ENCODE assay signal across 8 cellular contexts in the genomic region with DNA sequence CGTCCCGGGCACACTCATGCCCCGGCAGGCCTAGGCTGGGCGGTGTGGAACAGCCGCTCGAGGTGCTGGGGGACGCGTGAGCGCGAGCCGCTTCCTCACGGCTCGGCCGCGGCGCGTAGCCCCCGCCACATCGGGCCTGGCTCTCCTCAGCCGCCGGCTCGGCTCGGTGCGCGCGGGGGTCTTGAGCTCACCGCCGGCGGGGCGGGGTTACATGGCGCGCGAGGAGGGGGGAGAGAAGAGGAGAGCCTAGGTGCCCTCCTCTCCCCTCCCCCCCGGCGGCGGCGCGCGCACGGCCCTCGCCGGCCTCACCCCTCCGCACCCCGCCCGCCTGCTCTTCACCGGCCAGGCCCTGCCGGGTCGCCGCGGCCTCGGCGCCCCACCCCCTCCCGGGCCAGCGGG. TPM values are rescaled to one million over a fixed set of nuclear protein-coding genes. Genes with fewer than 3 reads are reported as not detected.
DNase-seq lines count a peak whose midpoint lies in the region; ATAC-seq and TF ChIP-seq lines count a peak whose summit lies in the region.

No MANE protein-coding gene starts in this region.

- H3K27me3 Mint-ChIP-seq in activated CD8-positive, alpha-beta T cell treated with anti-CD3 and anti-CD28 coated beads, Interleukin-2, amount 10 ng/mL, durations not matched to agents 7 days and 5 days (ENCODE audit: low read depth) = no peaks in the 10 kb centered on the region
- H3K27me3 Mint-ChIP-seq in effector memory CD8-positive, alpha-beta T cell = no peaks in the 10 kb centered on the region

- no peak for TF ChIP-seq CTCF in AG04449 (IDR thresholded peaks at IDR 0.05; ENCODE audit: insufficient read depth, low read length, missing control alignments)

- H3K9me3 ChIP-seq in mesodermal cell (ENCODE audit: control insufficient read depth, low read length) = no peaks in the 10 kb centered on the region

- ATAC-seq in GM18867 (IDR thresholded peaks at IDR 0.05; ENCODE audit: unreplicated experiment) = peak; percentile 44
- ATAC-seq in HG03097 (IDR thresholded peaks at IDR 0.05; ENCODE audit: low FRiP score, unreplicated experiment) = peak; percentile 38
- peak; percentile 51 for ATAC-seq in activated CD8-positive, alpha-beta T cell treated with anti-CD3 and anti-CD28 coated beads, Interleukin-2, amount 10 ng/mL, durations not matched to agents 7 days and 5 days
- ATAC-seq in effector memory CD8-positive, alpha-beta T cell (replicated peaks) = peak; percentile 52

- peak overlapping the region; percentile 89 for H3K27ac Mint-ChIP-seq in activated CD8-positive, alpha-beta T cell treated with anti-CD3 and anti-CD28 coated beads, Interleukin-2, amount 10 ng/mL, durations not matched to agents 7 days and 5 days
- peak overlapping the region; percentile 88 to 93 for H3K27ac Mint-ChIP-seq in effector memory CD8-positive, alpha-beta T cell

- DNase-seq in AG04449 (ENCODE audit: low read depth, low spot score) (no peak), NCI-H524 (lab: John Stamatoyannopoulos, UW) (peak; percentile 74 to 82)
- peak; percentile 80 for DNase-seq in activated CD8-positive, alpha-beta T cell treated with anti-CD3 and anti-CD28 coated beads, Interleukin-2, amount 10 ng/mL, durations not matched to agents 7 days and 5 days
- DNase-seq in effector memory CD8-positive, alpha-beta T cell = peak; percentile 74 to 76 (median 76)
- DNase-seq in stimulated activated CD8-positive, alpha-beta memory T cell treated with anti-CD3 and anti-CD28 coated beads, Interleukin-15, amount 100 ng/mL, for 48 hours (ENCODE audit: low read depth in 2 of 2) = peak; percentile 59 to 64

- WGBS in mesodermal cell (ENCODE audit: insufficient coverage in 2 of 2), 2 experiments = 0% methylated on average over 6 to 13 of the region's 54 CpGs

- H3K4me3 Mint-ChIP-seq in activated CD8-positive, alpha-beta T cell treated with anti-CD3 and anti-CD28 coated beads, Interleukin-2, amount 10 ng/mL, durations not matched to agents 7 days and 5 days = peak overlapping the region; percentile 86
- peak overlapping the region; percentile 93 for H3K4me3 Mint-ChIP-seq in effector memory CD8-positive, alpha-beta T cell

- H3K4me1 ChIP-seq in mesodermal cell (ENCODE audit: control insufficient read depth, insufficient read depth, low read length, poor library complexity, severe bottlenecking) = no peaks in the 10 kb centered on the region

- H3K27ac ChIP-seq in mesodermal cell (ENCODE audit: low read depth, low read length, severe bottlenecking) = peak overlapping the region; percentile 91

- CTCF ChIA-PET in AG04449 (lab: Yijun Ruan, JAX) = interaction anchor here (0.5 to 2.4 kb wide), 3 partner anchors 122 to 211 kb away, joined by 3 to 7 read pairs (median 6); partner anchors contain the start of gene ERMP1
- CTCF ChIA-PET in activated CD8-positive, alpha-beta T cell treated with anti-CD3 and anti-CD28 coated beads, Interleukin-2, amount 10 ng/mL, durations not matched to agents 7 days and 5 days (lab: Charles Lee) = interaction anchor here (1.3 to 3.0 kb wide), 5 partner anchors 16 to 157 kb away, joined by 3 to 22 read pairs (median 5); no protein-coding TSS in a partner anchor

- peaks cover 43% of the 10 kb centered on the region for H3K36me3 Mint-ChIP-seq in activated CD8-positive, alpha-beta T cell treated with anti-CD3 and anti-CD28 coated beads, Interleukin-2, amount 10 ng/mL, durations not matched to agents 7 days and 5 days (ENCODE audit: low read depth)
- H3K36me3 Mint-ChIP-seq in effector memory CD8-positive, alpha-beta T cell (ENCODE audit: insufficient read depth) = peaks cover 28% of the 10 kb centered on the region

- H3K4me3 ChIP-seq in AG04449 (ENCODE audit: low read depth, low read length) (peak overlapping the region; percentile 78), mesodermal cell (ENCODE audit: extremely low read depth, insufficient read depth, low read length, poor library complexity, severe bottlenecking) (peak overlapping the region; percentile 82)

- peaks cover 12% of the 10 kb centered on the region for H3K36me3 ChIP-seq in mesodermal cell (ENCODE audit: control insufficient read depth, insufficient read depth, low read length)

- H3K9me3 Mint-ChIP-seq in activated CD8-positive, alpha-beta T cell treated with anti-CD3 and anti-CD28 coated beads, Interleukin-2, amount 10 ng/mL, durations not matched to agents 7 days and 5 days (ENCODE audit: insufficient read depth) = no peaks in the 10 kb centered on the region
- H3K9me3 Mint-ChIP-seq in effector memory CD8-positive, alpha-beta T cell = no peaks in the 10 kb centered on the region

- H3K4me1 Mint-ChIP-seq in activated CD8-positive, alpha-beta T cell treated with anti-CD3 and anti-CD28 coated beads, Interleukin-2, amount 10 ng/mL, durations not matched to agents 7 days and 5 days (ENCODE audit: low read depth) = peaks cover 58% of the 10 kb centered on the region
- peaks cover 21 to 39% of the 10 kb centered on the region in 2 donors for H3K4me1 Mint-ChIP-seq in effector memory CD8-positive, alpha-beta T cell (ENCODE audit: low read depth in 2 of 2)

- POLR2A ChIA-PET in AG04449 (lab: Yijun Ruan, JAX) = no interaction called here
- POLR2A ChIA-PET in activated CD8-positive, alpha-beta T cell treated with anti-CD3 and anti-CD28 coated beads, Interleukin-2, amount 10 ng/mL, durations not matched to agents 7 days and 5 days (lab: Charles Lee) = interaction anchor here (0.6 to 2.0 kb wide), 14 partner anchors 9 to 750 kb away, joined by 3 to 8 read pairs (median 4); partner anchors contain the start of genes ERMP1, KDM4C and UHRF2

RNA-seq across cellular contexts. Expression of gene RANBP6, which starts 7.7 kb away (rescaled TPM):
- total RNA-seq in activated CD8-positive, alpha-beta T cell treated with anti-CD3 and anti-CD28 coated beads, Interleukin-2, amount 10 ng/mL, durations not matched to agents 7 days and 5 days = 10 to 100 TPM; 20.2 to 21.6 TPM
- 24.6 TPM for polyA plus RNA-seq in mesodermal cell (2013, experiment 1 of 2)
- 24.5 TPM for polyA plus RNA-seq in mesodermal cell (2013, experiment 2 of 2)
